Comparison of ENCODE assay signal across 8 cellular contexts in the genomic region with DNA sequence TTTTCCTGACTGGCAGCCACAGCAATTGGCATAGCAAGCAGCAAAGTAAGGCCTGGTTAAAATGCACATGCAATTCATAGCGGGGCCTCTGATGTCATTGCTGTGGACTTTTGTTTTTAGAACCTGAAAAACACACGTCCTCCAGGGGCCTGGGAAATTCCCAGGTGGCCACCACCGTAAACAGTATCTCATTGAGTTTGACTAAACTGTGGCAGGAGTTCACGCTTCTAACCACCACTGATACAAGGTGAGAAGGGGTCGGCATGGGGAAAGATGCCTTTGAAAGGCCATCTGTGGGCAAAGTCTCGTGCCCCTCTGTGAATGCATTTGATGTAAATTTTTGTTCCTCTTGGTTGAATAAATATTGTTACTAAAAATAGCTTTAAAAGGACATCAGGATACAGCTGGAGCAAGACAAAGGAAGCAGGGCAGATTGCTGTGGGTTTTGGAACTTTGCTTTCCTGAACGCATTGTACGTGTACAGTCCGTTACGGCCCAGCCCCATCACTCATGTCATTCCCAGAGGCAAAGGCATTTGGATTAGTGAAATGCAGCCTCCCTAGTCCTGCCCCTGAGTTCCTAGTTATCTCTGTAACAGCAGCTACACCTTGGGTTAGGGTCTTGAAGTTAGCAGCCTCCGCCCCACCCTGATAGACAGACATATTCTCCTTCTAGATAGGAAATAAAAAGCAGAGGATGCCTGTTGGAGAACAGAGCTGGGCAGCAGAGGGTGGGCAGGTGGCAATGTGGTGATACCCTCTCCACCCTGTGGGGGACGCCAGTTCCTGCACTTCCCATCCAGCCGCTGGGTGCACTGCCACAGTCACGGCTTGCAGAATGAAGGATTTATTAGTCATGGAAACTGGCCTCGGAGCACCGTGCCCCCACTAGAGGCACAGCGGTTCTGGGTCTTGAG.
DNase-seq lines count a peak whose midpoint lies in the region; ATAC-seq and TF ChIP-seq lines count a peak whose summit lies in the region.

No MANE protein-coding gene starts in this region.

- ATAC-seq in HG03565 (IDR thresholded peaks at IDR 0.05; ENCODE audit: unreplicated experiment) (peak; percentile 47), naive B cell (ENCODE audit: low read depth in 2 of 2) (peak; percentile 77 to 78), left colon (no peak)
- peak; percentile 81 to 82 for ATAC-seq in activated naive CD4-positive, alpha-beta T cell treated with anti-CD3 and anti-CD28 coated beads, Interleukin-2, amount 50 U/mL, for 72 hours

- peaks cover 0 to 3% of the 10 kb centered on the region in 2 donors for H3K9me3 Mint-ChIP-seq in activated naive CD4-positive, alpha-beta T cell treated with anti-CD3 and anti-CD28 coated beads, Interleukin-2, amount 50 U/mL, for 72 hours
- H3K9me3 Mint-ChIP-seq in naive B cell: no peaks in the 10 kb centered on the region

- H3K27ac Mint-ChIP-seq in activated naive CD4-positive, alpha-beta T cell treated with anti-CD3 and anti-CD28 coated beads, Interleukin-2, amount 50 U/mL, for 72 hours: peak overlapping the region; percentile 73 to 94
- peak overlapping the region; percentile 0 to 97 (median 88) for H3K27ac Mint-ChIP-seq in naive B cell

- no peak for TF ChIP-seq CTCF in GM20000 (IDR thresholded peaks at IDR 0.05; ENCODE audit: extremely low read depth, missing control alignments)

- peaks cover 27 to 80% (median 32%) of the 10 kb centered on the region in 3 donors for H3K4me1 Mint-ChIP-seq in naive B cell

- intact Hi-C loops in left colon (cut with DNase I, micrococcal nuclease): no loop called here

- H3K27me3 Mint-ChIP-seq in naive B cell: no peaks in the 10 kb centered on the region

- DNase-seq in NCI-H1417 (lab: John Stamatoyannopoulos, UW) (peak in 2 of 3 experiments; percentile 23 to 33), NCI-H1417 treated with DMSO at 0.1 percent for 48 hours (lab: John Stamatoyannopoulos, UW) (no peak), GM20000 (ENCODE audit: low spot score) (peak; percentile 74), naive B cell (peak; percentile 67), NCI-H1694 (lab: John Stamatoyannopoulos, UW) (no peak), left colon (no peak)
- peak; percentile 67 to 73 for DNase-seq in activated naive CD4-positive, alpha-beta T cell treated with anti-CD3 and anti-CD28 coated beads, Interleukin-2, amount 50 U/mL, for 72 hours (ENCODE audit: low spot score in 2 of 2)

- peaks cover 0 to 15% of the 10 kb centered on the region in 2 donors for H3K36me3 Mint-ChIP-seq in activated naive CD4-positive, alpha-beta T cell treated with anti-CD3 and anti-CD28 coated beads, Interleukin-2, amount 50 U/mL, for 72 hours
- peaks cover 0 to 3% of the 10 kb centered on the region in 2 donors for H3K36me3 Mint-ChIP-seq in naive B cell

- H3K4me3 Mint-ChIP-seq in naive B cell: peak overlapping the region; percentile 3 to 86 (median 74)

Comparison
In these comparisons a context has a peak if more than half of its experiments do, and no peak if none do; other contexts are left out.
1. DNase-seq: peak in NCI-H1417 (2 of 3), GM20000 (single experiment), activated naive CD4-positive, alpha-beta T cell treated with anti-CD3 and anti-CD28 coated beads, Interleukin-2, amount 50 U/mL, for 72 hours (2 of 2) and naive B cell (single experiment); none in NCI-H1417 treated with DMSO at 0.1 percent for 48 hours (single experiment), NCI-H1694 (single experiment) and left colon (0 of 2).